In the genomic region with DNA sequence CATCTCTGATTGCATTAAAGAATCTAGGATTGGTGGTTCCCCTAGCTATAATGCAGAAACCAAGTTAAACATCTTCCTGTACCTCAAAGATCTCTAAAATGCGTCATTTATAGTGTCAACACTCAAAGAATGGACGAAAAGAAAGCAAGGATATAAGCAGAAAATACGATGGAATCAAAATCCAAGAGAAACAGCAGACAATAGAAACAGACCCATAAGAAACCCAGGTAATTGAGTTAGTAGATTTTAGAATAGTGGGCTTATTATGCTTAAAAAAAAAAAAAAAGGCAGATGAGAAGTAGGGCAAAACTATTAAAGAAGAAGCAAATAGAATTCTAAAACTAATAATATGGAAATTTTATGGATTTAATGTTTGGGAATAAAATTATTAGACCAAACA, we compare ENCODE assay signal across 1 cellular context.
TF ChIP-seq lines count a peak whose summit lies in the region.

No MANE protein-coding gene starts in this region.

TF ChIP-seq in GM12878, 131 proteins besides CTCF, POLR2A, EP300 and RAD21:
- TF ChIP-seq, protein P1, sequence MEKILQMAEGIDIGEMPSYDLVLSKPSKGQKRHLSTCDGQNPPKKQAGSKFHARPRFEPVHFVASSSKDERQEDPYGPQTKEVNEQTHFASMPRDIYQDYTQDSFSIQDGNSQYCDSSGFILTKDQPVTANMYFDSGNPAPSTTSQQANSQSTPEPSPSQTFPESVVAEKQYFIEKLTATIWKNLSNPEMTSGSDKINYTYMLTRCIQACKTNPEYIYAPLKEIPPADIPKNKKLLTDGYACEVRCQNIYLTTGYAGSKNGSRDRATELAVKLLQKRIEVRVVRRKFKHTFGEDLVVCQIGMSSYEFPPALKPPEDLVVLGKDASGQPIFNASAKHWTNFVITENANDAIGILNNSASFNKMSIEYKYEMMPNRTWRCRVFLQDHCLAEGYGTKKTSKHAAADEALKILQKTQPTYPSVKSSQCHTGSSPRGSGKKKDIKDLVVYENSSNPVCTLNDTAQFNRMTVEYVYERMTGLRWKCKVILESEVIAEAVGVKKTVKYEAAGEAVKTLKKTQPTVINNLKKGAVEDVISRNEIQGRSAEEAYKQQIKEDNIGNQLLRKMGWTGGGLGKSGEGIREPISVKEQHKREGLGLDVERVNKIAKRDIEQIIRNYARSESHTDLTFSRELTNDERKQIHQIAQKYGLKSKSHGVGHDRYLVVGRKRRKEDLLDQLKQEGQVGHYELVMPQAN (conservative IDR thresholded peaks at IDR 0.05) = no peak
- TF ChIP-seq, protein P2, sequence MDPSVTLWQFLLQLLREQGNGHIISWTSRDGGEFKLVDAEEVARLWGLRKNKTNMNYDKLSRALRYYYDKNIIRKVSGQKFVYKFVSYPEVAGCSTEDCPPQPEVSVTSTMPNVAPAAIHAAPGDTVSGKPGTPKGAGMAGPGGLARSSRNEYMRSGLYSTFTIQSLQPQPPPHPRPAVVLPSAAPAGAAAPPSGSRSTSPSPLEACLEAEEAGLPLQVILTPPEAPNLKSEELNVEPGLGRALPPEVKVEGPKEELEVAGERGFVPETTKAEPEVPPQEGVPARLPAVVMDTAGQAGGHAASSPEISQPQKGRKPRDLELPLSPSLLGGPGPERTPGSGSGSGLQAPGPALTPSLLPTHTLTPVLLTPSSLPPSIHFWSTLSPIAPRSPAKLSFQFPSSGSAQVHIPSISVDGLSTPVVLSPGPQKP (IDR thresholded peaks at IDR 0.05; ENCODE audit: low read depth, low read length) = no peak
- no peak for TF ChIP-seq RUNX3 (IDR thresholded peaks at IDR 0.05; ENCODE audit: low read length)
- TF ChIP-seq CBX3 (IDR thresholded peaks at IDR 0.05; ENCODE audit: borderline replicate concordance, low read depth) = 0 out of 2 replicates have a peak, but pooled peaks have one; percentile 30
- TF ChIP-seq IKZF2 (IDR thresholded peaks at IDR 0.05) = no peak
- TF ChIP-seq, protein P3, sequence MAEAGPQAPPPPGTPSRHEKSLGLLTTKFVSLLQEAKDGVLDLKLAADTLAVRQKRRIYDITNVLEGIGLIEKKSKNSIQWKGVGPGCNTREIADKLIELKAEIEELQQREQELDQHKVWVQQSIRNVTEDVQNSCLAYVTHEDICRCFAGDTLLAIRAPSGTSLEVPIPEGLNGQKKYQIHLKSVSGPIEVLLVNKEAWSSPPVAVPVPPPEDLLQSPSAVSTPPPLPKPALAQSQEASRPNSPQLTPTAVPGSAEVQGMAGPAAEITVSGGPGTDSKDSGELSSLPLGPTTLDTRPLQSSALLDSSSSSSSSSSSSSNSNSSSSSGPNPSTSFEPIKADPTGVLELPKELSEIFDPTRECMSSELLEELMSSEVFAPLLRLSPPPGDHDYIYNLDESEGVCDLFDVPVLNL (IDR thresholded peaks at IDR 0.05; ENCODE audit: low read depth, low read length) = no peak
